ENCODE assay signal across 8 cellular contexts in genomic region chr9:83294816-83295215, GRCh38.
"Had no signal": no experiment of that assay in that cellular context is flagged by ENCODE, and none has a peak within 500 bp of the region (broad histone marks: within the 10 kb centered on the region; RNA-seq: fewer than 3 reads in every experiment).

No MANE protein-coding gene starts in this region.

- FAIRE-seq: G401.6, GM12878, GM12891, GM12892, GM18507, GM19239 had no signal

- H3K4me3 ChIP-seq: GM12878 had no signal

- DNase-seq: GDM1, GF-D8 had no signal
